Comparison of ENCODE assay signal across 17 cellular contexts in the genomic region with DNA sequence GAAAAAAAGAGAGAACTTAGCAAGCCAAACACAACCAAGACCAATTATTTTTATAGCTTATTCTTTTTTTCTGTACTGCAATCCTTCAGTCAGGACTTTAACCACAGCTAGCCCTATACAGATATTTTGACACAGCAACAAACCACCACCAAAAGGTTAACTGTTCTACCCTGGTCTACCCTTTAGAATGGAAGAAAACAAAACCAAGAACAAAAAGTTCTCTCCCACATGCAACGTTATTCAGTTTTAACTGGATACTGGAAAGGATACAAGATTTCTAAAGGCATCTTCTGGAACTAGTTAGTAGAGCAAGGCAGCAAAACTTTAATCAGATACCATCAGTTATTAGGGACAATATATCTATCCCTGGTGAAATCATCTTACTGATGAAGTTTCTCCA. TPM values are rescaled to one million over a fixed set of nuclear protein-coding genes. Genes with fewer than 3 reads are reported as not detected.
DNase-seq lines count a peak whose midpoint lies in the region; ATAC-seq and TF ChIP-seq lines count a peak whose summit lies in the region.
"Had no signal": no experiment of that assay in that cellular context is flagged by ENCODE, and none has a peak within 500 bp of the region (broad histone marks: within the 10 kb centered on the region; RNA-seq: fewer than 3 reads in every experiment).

No MANE protein-coding gene starts in this region.

- DNase-seq in SK-N-MC (ENCODE audit: low read depth, low spot score), result no peak
- DNase-seq in astrocyte of the spinal cord (ENCODE audit: low read depth, low spot score), result peak; percentile 23
- peak; percentile 42 for DNase-seq in iris pigment epithelial cell (ENCODE audit: low read depth)
- no peak for DNase-seq in suprapubic skin (ENCODE audit: low spot score in 2 of 2)
- no peak for DNase-seq in activated T-cell treated with anti-CD3 and anti-CD28 coated beads, Interleukin-2, amount 50 U/mL, for 72 hours
- no peak for DNase-seq in middle frontal gyrus (ENCODE audit: extremely low spot score, low spot score)
- no peak for DNase-seq in right lobe of liver
- DNase-seq: BE2C; CD8-positive, alpha-beta memory T cell; HFFc6; KG1; NCI-H1092 treated with DMSO at 0.1 percent for 48 hours; NCI-H1694; NCI-H2107; NCI-H226; NCI-H526 treated with DMSO at 0.1 percent for 48 hours; PC-9 had no signal

- H3K9me3 Mint-ChIP-seq in activated T-cell treated with anti-CD3 and anti-CD28 coated beads, Interleukin-2, amount 50 U/mL, for 72 hours, result no peaks in the 10 kb centered on the region
- H3K9me3 Mint-ChIP-seq: CD8-positive, alpha-beta memory T cell; HFFc6 had no signal

- no peaks in the 10 kb centered on the region for H3K27me3 Mint-ChIP-seq in activated T-cell treated with anti-CD3 and anti-CD28 coated beads, Interleukin-2, amount 50 U/mL, for 72 hours (ENCODE audit: low read depth)
- H3K27me3 Mint-ChIP-seq: CD8-positive, alpha-beta memory T cell had no signal

- intact Hi-C loops in right lobe of liver (cut with DNase I), result no loop called here

- H3K4me1 ChIP-seq in suprapubic skin, result peaks cover 22% of the 10 kb centered on the region
- H3K4me1 ChIP-seq in right lobe of liver, result no peaks in the 10 kb centered on the region
- H3K4me1 ChIP-seq: BE2C had no signal

- no peak overlapping the region for H3K9ac ChIP-seq in SK-N-MC (ENCODE audit: insufficient read length)

- TF ChIP-seq POLR2A in suprapubic skin (IDR thresholded peaks at IDR 0.05), result no peak
- no peak for TF ChIP-seq POLR2A in right lobe of liver (IDR thresholded peaks at IDR 0.05)

- H3K27ac Mint-ChIP-seq in activated T-cell treated with anti-CD3 and anti-CD28 coated beads, Interleukin-2, amount 50 U/mL, for 72 hours, result no peak overlapping the region
- H3K27ac Mint-ChIP-seq: CD8-positive, alpha-beta memory T cell; HFFc6 had no signal

- no peak for ATAC-seq in activated T-cell treated with anti-CD3 and anti-CD28 coated beads, Interleukin-2, amount 50 U/mL, for 72 hours (replicated peaks in 1 of 2)
- ATAC-seq in right lobe of liver, result no peak

- H3K36me3 ChIP-seq in SK-N-MC (ENCODE audit: insufficient read depth, low read length) (peaks cover 5% of the 10 kb centered on the region), suprapubic skin (peaks cover 7% of the 10 kb centered on the region), right lobe of liver (peaks cover 0 to 10% (median 0%) of the 10 kb centered on the region in 4 donors)
- H3K36me3 ChIP-seq: BE2C had no signal

- peaks cover 0 to 8% of the 10 kb centered on the region in 2 donors for H3K36me3 Mint-ChIP-seq in activated T-cell treated with anti-CD3 and anti-CD28 coated beads, Interleukin-2, amount 50 U/mL, for 72 hours (ENCODE audit: insufficient read depth in 2 of 2)

- TF ChIP-seq CTCF in astrocyte of the spinal cord (IDR thresholded peaks at IDR 0.05; ENCODE audit: low read depth, low read length), result no peak
- no peak for TF ChIP-seq CTCF in suprapubic skin (IDR thresholded peaks at IDR 0.05)
- TF ChIP-seq CTCF in right lobe of liver (IDR thresholded peaks at IDR 0.05), result no peak

- in situ Hi-C loops in astrocyte of the spinal cord (cut with HindIII; ENCODE audit: low sequenced_read_pairs), result no loop called here

- H3K4me3 ChIP-seq in SK-N-MC (no peak overlapping the region), astrocyte of the spinal cord (ENCODE audit: low read depth, low read length) (no peak overlapping the region), suprapubic skin (peak overlapping the region; percentile 2), right lobe of liver (no peak overlapping the region)
- H3K4me3 ChIP-seq: PC-9 had no signal

- no peak for TF ChIP-seq EP300 in suprapubic skin (IDR thresholded peaks at IDR 0.05)

- H3K4me3 Mint-ChIP-seq in activated T-cell treated with anti-CD3 and anti-CD28 coated beads, Interleukin-2, amount 50 U/mL, for 72 hours, result no peak overlapping the region
- H3K4me3 Mint-ChIP-seq: CD8-positive, alpha-beta memory T cell; HFFc6 had no signal

- WGBS in suprapubic skin, result 23% methylated on average over 1 of the region's 1 CpG
- 16% methylated on average over 1 of the region's 1 CpG for WGBS in right lobe of liver (ENCODE audit: insufficient coverage, low coverage, low lambda C conversion rate, missing lambda C conversion rate)

- H3K27ac ChIP-seq in SK-N-MC, result peak overlapping the region; percentile 30; the same call in 1 of the 2 replicates
- peak overlapping the region; percentile 46 for H3K27ac ChIP-seq in suprapubic skin
- no peak overlapping the region for H3K27ac ChIP-seq in right lobe of liver
- H3K27ac ChIP-seq: PC-9 had no signal

- H3K27me3 ChIP-seq in suprapubic skin (no peaks in the 10 kb centered on the region), right lobe of liver (no peaks in the 10 kb centered on the region)
- H3K27me3 ChIP-seq: BE2C had no signal

- H3K4me1 Mint-ChIP-seq in activated T-cell treated with anti-CD3 and anti-CD28 coated beads, Interleukin-2, amount 50 U/mL, for 72 hours (ENCODE audit: low read depth), result peaks cover under 1% of the 10 kb centered on the region

- no peaks in the 10 kb centered on the region for H3K9me3 ChIP-seq in SK-N-MC (ENCODE audit: low read depth, low read length)
- H3K9me3 ChIP-seq in suprapubic skin, result no peaks in the 10 kb centered on the region
- no peaks in the 10 kb centered on the region for H3K9me3 ChIP-seq in right lobe of liver
- H3K9me3 ChIP-seq: BE2C had no signal

RNA-seq across cellular contexts. Expression of a gene that starts 32.6 kb away (rescaled TPM):
- total RNA-seq in suprapubic skin, result 10 to 100 TPM; 59.4 to 98.4 (median 86.3) TPM
- 100 to 1,000 TPM; 100 to 118 TPM for total RNA-seq in activated T-cell treated with anti-CD3 and anti-CD28 coated beads, Interleukin-2, amount 50 U/mL, for 72 hours
- 10 to 100 TPM; 36.8 to 52.8 (median 41.1) TPM for total RNA-seq in right lobe of liver

Comparison
In these comparisons a context has a peak if more than half of its experiments do, and no peak if none do; other contexts are left out.
1. DNase-seq: peak in astrocyte of the spinal cord (single experiment) and iris pigment epithelial cell (single experiment); none in SK-N-MC (single experiment), suprapubic skin (0 of 2), activated T-cell treated with anti-CD3 and anti-CD28 coated beads, Interleukin-2, amount 50 U/mL, for 72 hours (0 of 2), middle frontal gyrus (single experiment) and right lobe of liver (0 of 3).
2. H3K27ac ChIP-seq: peak in SK-N-MC (single experiment) and suprapubic skin (single experiment); none in right lobe of liver (0 of 3).